Comparison of ENCODE assay signal across 13 cellular contexts in the genomic region with DNA sequence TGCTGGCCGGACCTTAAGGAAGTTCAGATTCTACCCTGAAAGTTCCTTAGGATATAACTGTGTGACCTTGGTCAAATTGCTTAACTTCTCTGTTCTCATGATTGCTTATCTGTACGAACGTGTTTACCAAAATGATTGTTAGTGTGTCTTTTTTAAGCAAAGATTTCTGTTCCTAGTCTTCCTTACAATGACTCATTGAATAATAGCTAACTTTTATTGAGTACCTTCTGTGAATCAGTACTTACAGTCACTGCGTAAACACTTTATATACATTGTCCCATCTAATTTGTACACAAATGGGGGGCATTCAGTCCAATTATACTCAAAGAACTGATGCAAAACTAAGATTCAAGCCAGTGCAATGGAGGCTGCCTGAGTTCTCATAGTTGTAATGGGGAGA.
"Had no signal": no experiment of that assay in that cellular context is flagged by ENCODE, and none has a peak within 500 bp of the region (broad histone marks: within the 10 kb centered on the region; RNA-seq: fewer than 3 reads in every experiment).

No MANE protein-coding gene starts in this region.

- ATAC-seq: stimulated activated memory B cell treated with anti-CD40 and anti-IgM and Interleukin-4, amounts not matched to agents 10 μg/mL and 1 μg/mL and 100 μg/mL, for 72 hours had no signal

- H3K4me2 ChIP-seq: neural progenitor cell had no signal

- H3K4me1 ChIP-seq: neural progenitor cell, uterus had no signal

- H3K4me3 Mint-ChIP-seq: activated naive CD8-positive, alpha-beta T cell treated with anti-CD3 and anti-CD28 coated beads, Interleukin-2, amount 10 ng/mL, durations not matched to agents 7 days and 5 days; dendritic cell treated with granulocyte-macrophage colony-stimulating factor and Interleukin-4, amounts not matched to agents 40 ng/mL and 50 ng/mL, for 4 days; neural progenitor cell; stimulated activated memory B cell treated with anti-CD40 and anti-IgM and Interleukin-4, amounts not matched to agents 10 μg/mL and 1 μg/mL and 100 μg/mL, for 72 hours had no signal

- H3K4me3 ChIP-seq: gastroesophageal sphincter, heart right ventricle, neural progenitor cell, ovary, uterus had no signal

- H3K9me3 ChIP-seq: gastroesophageal sphincter, heart right ventricle, uterus had no signal

- H3K27ac Mint-ChIP-seq: activated naive CD8-positive, alpha-beta T cell treated with anti-CD3 and anti-CD28 coated beads, Interleukin-2, amount 10 ng/mL, durations not matched to agents 7 days and 5 days; dendritic cell treated with granulocyte-macrophage colony-stimulating factor and Interleukin-4, amounts not matched to agents 40 ng/mL and 50 ng/mL, for 4 days; neural progenitor cell; stimulated activated memory B cell treated with anti-CD40 and anti-IgM and Interleukin-4, amounts not matched to agents 10 μg/mL and 1 μg/mL and 100 μg/mL, for 72 hours had no signal

- H3K27ac ChIP-seq: gastroesophageal sphincter, heart right ventricle, neural progenitor cell, ovary, uterus had no signal

- H3K36me3 Mint-ChIP-seq: activated naive CD8-positive, alpha-beta T cell treated with anti-CD3 and anti-CD28 coated beads, Interleukin-2, amount 10 ng/mL, durations not matched to agents 7 days and 5 days; neural progenitor cell; stimulated activated memory B cell treated with anti-CD40 and anti-IgM and Interleukin-4, amounts not matched to agents 10 μg/mL and 1 μg/mL and 100 μg/mL, for 72 hours had no signal

- H3K9me3 Mint-ChIP-seq: activated naive CD8-positive, alpha-beta T cell treated with anti-CD3 and anti-CD28 coated beads, Interleukin-2, amount 10 ng/mL, durations not matched to agents 7 days and 5 days; dendritic cell treated with granulocyte-macrophage colony-stimulating factor and Interleukin-4, amounts not matched to agents 40 ng/mL and 50 ng/mL, for 4 days; stimulated activated memory B cell treated with anti-CD40 and anti-IgM and Interleukin-4, amounts not matched to agents 10 μg/mL and 1 μg/mL and 100 μg/mL, for 72 hours had no signal

- DNase-seq: activated naive CD4-positive, alpha-beta T cell; activated naive CD8-positive, alpha-beta T cell treated with anti-CD3 and anti-CD28 coated beads, Interleukin-2, amount 10 ng/mL, durations not matched to agents 7 days and 5 days; activated T-cell treated with anti-CD3 and anti-CD28 coated beads for 4 hours; cerebellar nuclear complex; effector memory CD4-positive, alpha-beta T cell; heart right ventricle; ovary; stimulated activated CD4-positive, alpha-beta T cell treated with anti-CD3 and anti-CD28 coated beads, Interleukin-2, amount 100 ng/mL, for 48 hours; uterus had no signal

- H3K36me3 ChIP-seq: gastroesophageal sphincter, heart right ventricle, neural progenitor cell, ovary, uterus had no signal
